In the genomic region with DNA sequence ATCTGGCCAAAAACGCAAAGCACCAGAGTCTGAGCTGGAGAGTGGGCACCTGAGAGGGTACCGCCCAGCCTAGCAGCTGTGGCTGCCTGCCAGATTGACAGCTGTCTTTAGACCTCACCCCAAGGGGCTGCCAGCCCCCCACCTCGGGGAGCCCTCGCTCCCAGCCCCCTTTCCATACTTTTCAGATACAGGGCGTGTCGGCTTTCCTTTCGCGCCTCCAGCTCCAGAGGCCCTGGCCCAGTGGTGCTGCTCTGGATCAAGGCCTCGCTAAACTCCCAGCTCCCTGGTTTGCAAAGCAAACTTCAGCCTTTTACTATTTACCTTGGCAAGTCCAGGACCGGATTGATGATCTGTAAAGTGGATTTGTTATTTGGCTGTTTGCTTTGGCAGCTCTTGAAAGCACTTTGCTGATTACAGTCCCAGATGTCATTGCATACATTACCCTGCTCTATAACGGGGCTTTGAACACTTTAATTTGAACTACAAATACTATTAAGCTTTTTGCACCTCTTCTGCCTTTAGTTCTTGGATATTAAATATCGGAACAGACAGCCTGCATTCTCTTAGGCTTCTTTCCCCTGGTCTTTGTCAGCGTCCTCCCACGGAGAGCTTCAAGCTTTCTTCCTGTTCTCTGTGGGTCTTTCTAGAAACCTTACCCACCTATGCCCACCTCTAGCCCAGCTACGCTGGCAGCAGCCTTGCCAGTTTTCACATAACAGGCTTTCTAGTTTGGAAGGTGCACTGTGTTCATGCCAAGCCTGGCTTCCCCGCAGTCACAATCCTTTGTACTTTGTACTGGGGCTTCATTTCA, we compare ENCODE assay signal across 12 cellular contexts.
DNase-seq lines count a peak whose midpoint lies in the region; ATAC-seq and TF ChIP-seq lines count a peak whose summit lies in the region.
"Had no signal": no experiment of that assay in that cellular context is flagged by ENCODE, and none has a peak within 500 bp of the region (broad histone marks: within the 10 kb centered on the region; RNA-seq: fewer than 3 reads in every experiment).

No MANE protein-coding gene starts in this region.

- H3K27ac Mint-ChIP-seq in nephron: peak overlapping the region in 2 of 3 experiments; percentile 93 to 94
- H3K27ac Mint-ChIP-seq: activated CD4-positive, alpha-beta memory T cell treated with anti-CD3 and anti-CD28 coated beads, Interleukin-2, amount 10 ng/mL, durations not matched to agents 7 days and 5 days; stimulated activated effector memory CD8-positive, alpha-beta T cell treated with anti-CD3 and anti-CD28 coated beads, Interleukin-12 subunit alpha, Interleukin-12 subunit beta, amount 100 ng/mL, for 72 hours had no signal

- no peaks in the 10 kb centered on the region for H3K9me3 Mint-ChIP-seq in nephron
- H3K9me3 Mint-ChIP-seq: activated CD4-positive, alpha-beta memory T cell treated with anti-CD3 and anti-CD28 coated beads, Interleukin-2, amount 10 ng/mL, durations not matched to agents 7 days and 5 days; stimulated activated effector memory CD8-positive, alpha-beta T cell treated with anti-CD3 and anti-CD28 coated beads, Interleukin-12 subunit alpha, Interleukin-12 subunit beta, amount 100 ng/mL, for 72 hours had no signal

- no peak overlapping the region for H3K27ac ChIP-seq in foreskin keratinocyte
- H3K27ac ChIP-seq: cardiac muscle cell had no signal

- H3K4me1 Mint-ChIP-seq in nephron: peaks cover 57% of the 10 kb centered on the region
- H3K4me1 Mint-ChIP-seq: activated CD4-positive, alpha-beta memory T cell treated with anti-CD3 and anti-CD28 coated beads, Interleukin-2, amount 10 ng/mL, durations not matched to agents 7 days and 5 days; stimulated activated effector memory CD8-positive, alpha-beta T cell treated with anti-CD3 and anti-CD28 coated beads, Interleukin-12 subunit alpha, Interleukin-12 subunit beta, amount 100 ng/mL, for 72 hours had no signal

- H3K4me3 Mint-ChIP-seq in nephron: peak overlapping the region in 2 of 3 experiments; percentile 3 to 31
- H3K4me3 Mint-ChIP-seq: activated CD4-positive, alpha-beta memory T cell treated with anti-CD3 and anti-CD28 coated beads, Interleukin-2, amount 10 ng/mL, durations not matched to agents 7 days and 5 days; stimulated activated effector memory CD8-positive, alpha-beta T cell treated with anti-CD3 and anti-CD28 coated beads, Interleukin-12 subunit alpha, Interleukin-12 subunit beta, amount 100 ng/mL, for 72 hours had no signal

- no peak for TF ChIP-seq CTCF in nephron (IDR thresholded peaks at IDR 0.05; ENCODE audit: unreplicated experiment in 3 of 3)
- no peak for TF ChIP-seq CTCF in foreskin keratinocyte (conservative IDR thresholded peaks at IDR 0.05)

- H3K4me1 ChIP-seq in foreskin keratinocyte: no peaks in the 10 kb centered on the region

- ATAC-seq in foreskin keratinocyte: no peak
- ATAC-seq in activated CD4-positive, CD25-positive, alpha-beta regulatory T cell treated with anti-CD3 and anti-CD28 coated beads, Interleukin-2, amount 50 U/mL, for 24 hours: no peak
- ATAC-seq: stimulated activated effector memory CD8-positive, alpha-beta T cell treated with anti-CD3 and anti-CD28 coated beads, Interleukin-12 subunit alpha, Interleukin-12 subunit beta, amount 100 ng/mL, for 72 hours had no signal

- no peaks in the 10 kb centered on the region for H3K36me3 Mint-ChIP-seq in nephron (ENCODE audit: low read depth)
- H3K36me3 Mint-ChIP-seq: stimulated activated effector memory CD8-positive, alpha-beta T cell treated with anti-CD3 and anti-CD28 coated beads, Interleukin-12 subunit alpha, Interleukin-12 subunit beta, amount 100 ng/mL, for 72 hours had no signal

- H3K27me3 Mint-ChIP-seq in nephron (ENCODE audit: low read depth): peaks cover 5% of the 10 kb centered on the region
- H3K27me3 Mint-ChIP-seq: activated CD4-positive, alpha-beta memory T cell treated with anti-CD3 and anti-CD28 coated beads, Interleukin-2, amount 10 ng/mL, durations not matched to agents 7 days and 5 days had no signal

- H3K27me3 ChIP-seq in foreskin keratinocyte: no peaks in the 10 kb centered on the region
- H3K27me3 ChIP-seq: cardiac muscle cell had no signal

- DNase-seq in DMS53 treated with DMSO at 0.1 percent for 48 hours (lab: John Stamatoyannopoulos, UW; ENCODE audit: unreplicated experiment) (peak; percentile 81), NCI-H2171 treated with DMSO at 0.1 percent for 48 hours (lab: John Stamatoyannopoulos, UW) (peak; percentile 82), dermis blood vessel endothelial cell (peak; percentile 41), OCI-M2 (lab: John Stamatoyannopoulos, UW; ENCODE audit: unreplicated experiment) (no peak), iPS-NIHi7 (ENCODE audit: extremely low spot score) (no peak), foreskin keratinocyte (no peak)
- DNase-seq: activated CD4-positive, alpha-beta memory T cell treated with anti-CD3 and anti-CD28 coated beads, Interleukin-2, amount 10 ng/mL, durations not matched to agents 7 days and 5 days; C1 segment of cervical spinal cord had no signal

Comparison
In these comparisons a context has a peak if more than half of its experiments do, and no peak if none do; other contexts are left out.
1. DNase-seq: peak in DMS53 treated with DMSO at 0.1 percent for 48 hours (single experiment), NCI-H2171 treated with DMSO at 0.1 percent for 48 hours (single experiment) and dermis blood vessel endothelial cell (single experiment); none in OCI-M2 (single experiment), iPS-NIHi7 (single experiment) and foreskin keratinocyte (0 of 2).